ENCODE assay signal across 14 cellular contexts in the genomic region with DNA sequence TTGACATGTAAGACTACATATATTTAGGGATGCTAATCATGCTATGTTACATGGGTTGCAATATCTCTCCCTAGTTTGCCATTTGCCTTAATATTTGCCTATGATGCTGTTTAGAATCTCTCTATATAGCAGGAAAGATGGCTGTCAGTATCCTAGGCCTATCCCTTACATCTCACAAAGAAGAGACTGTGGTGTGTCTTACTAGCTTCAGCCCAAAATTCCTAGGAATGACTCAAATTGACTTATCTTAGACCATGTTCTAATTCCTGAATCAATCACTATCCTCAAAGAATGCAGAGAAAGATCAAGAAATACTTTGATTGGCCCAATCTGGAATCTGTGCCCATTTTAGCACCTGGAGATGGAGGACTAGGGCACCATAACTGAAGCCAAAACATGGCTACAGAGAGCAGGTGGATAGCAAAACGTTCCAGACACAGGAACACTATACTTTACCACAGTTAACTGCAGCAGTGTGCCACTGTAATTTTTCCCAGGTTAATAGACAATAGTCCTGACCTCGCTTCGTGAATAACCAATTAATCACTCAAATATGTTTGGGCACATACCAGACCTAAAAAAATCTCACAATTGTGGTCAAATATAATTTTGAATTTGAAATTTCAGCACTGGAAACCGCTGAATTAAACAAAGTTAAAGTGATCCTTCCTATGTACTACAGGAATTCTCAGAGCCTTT. TPM values are rescaled to one million over a fixed set of nuclear protein-coding genes. Genes with fewer than 3 reads are reported as not detected.
"Had no signal": no experiment of that assay in that cellular context is flagged by ENCODE, and none has a peak within 500 bp of the region (broad histone marks: within the 10 kb centered on the region; RNA-seq: fewer than 3 reads in every experiment).

No MANE protein-coding gene starts in this region.

- H3K9me3 ChIP-seq: esophagus squamous epithelium, heart right ventricle, pancreas had no signal

- H3K36me3 Mint-ChIP-seq: naive thymus-derived CD4-positive, alpha-beta T cell; stimulated activated memory B cell treated with anti-CD40 and anti-IgM and Interleukin-4, amounts not matched to agents 10 μg/mL and 1 μg/mL and 100 μg/mL, for 72 hours had no signal

- H3K27ac ChIP-seq: esophagus squamous epithelium, heart right ventricle, pancreas had no signal

- H3K4me3 Mint-ChIP-seq: activated naive CD4-positive, alpha-beta T cell treated with anti-CD3 and anti-CD28 coated beads for 36 hours; naive thymus-derived CD4-positive, alpha-beta T cell; stimulated activated memory B cell treated with anti-CD40 and anti-IgM and Interleukin-4, amounts not matched to agents 10 μg/mL and 1 μg/mL and 100 μg/mL, for 72 hours had no signal

- DNase-seq: activated CD4-positive, alpha-beta T cell treated with anti-CD3 and anti-CD28 coated beads, Interleukin-2, amount 50 U/mL, for 4 hours; activated naive CD4-positive, alpha-beta T cell treated with anti-CD3 and anti-CD28 coated beads for 36 hours; activated T-cell treated with anti-CD3 and anti-CD28 coated beads for 4 hours; caudate nucleus; esophagus squamous epithelium; heart right ventricle; naive thymus-derived CD4-positive, alpha-beta T cell; pancreas had no signal

- ATAC-seq: activated CD4-positive, CD25-positive, alpha-beta regulatory T cell treated with anti-CD3 and anti-CD28 coated beads, Interleukin-2, amount 50 U/mL, for 24 hours; heart right ventricle; naive thymus-derived CD4-positive, alpha-beta T cell; pancreas; sciatic nerve; stimulated activated memory B cell treated with anti-CD40 and anti-IgM and Interleukin-4, amounts not matched to agents 10 μg/mL and 1 μg/mL and 100 μg/mL, for 72 hours had no signal

- H3K27ac Mint-ChIP-seq: activated naive CD4-positive, alpha-beta T cell treated with anti-CD3 and anti-CD28 coated beads for 36 hours; activated T-helper 2 cell treated with anti-CD3 and anti-CD28 coated beads, Interferon-gamma antibody, Interleukin-2, Interleukin-4, amounts not matched to agents 10 μg/mL and 5 μg/mL and 100 μg/mL, durations not matched to agents 14 hours and 24 hours and 36 hours; naive thymus-derived CD4-positive, alpha-beta T cell; stimulated activated memory B cell treated with anti-CD40 and anti-IgM and Interleukin-4, amounts not matched to agents 10 μg/mL and 1 μg/mL and 100 μg/mL, for 72 hours had no signal

- H3K9me3 Mint-ChIP-seq: activated naive CD4-positive, alpha-beta T cell treated with anti-CD3 and anti-CD28 coated beads for 36 hours; activated T-helper 2 cell treated with anti-CD3 and anti-CD28 coated beads, Interferon-gamma antibody, Interleukin-2, Interleukin-4, amounts not matched to agents 10 μg/mL and 5 μg/mL and 100 μg/mL, durations not matched to agents 14 hours and 24 hours and 36 hours; naive thymus-derived CD4-positive, alpha-beta T cell; stimulated activated memory B cell treated with anti-CD40 and anti-IgM and Interleukin-4, amounts not matched to agents 10 μg/mL and 1 μg/mL and 100 μg/mL, for 72 hours had no signal

- H3K4me1 ChIP-seq: esophagus squamous epithelium, pancreas had no signal

- H3K27me3 ChIP-seq: esophagus squamous epithelium, heart right ventricle, pancreas had no signal

- H3K4me1 Mint-ChIP-seq: naive thymus-derived CD4-positive, alpha-beta T cell; stimulated activated memory B cell treated with anti-CD40 and anti-IgM and Interleukin-4, amounts not matched to agents 10 μg/mL and 1 μg/mL and 100 μg/mL, for 72 hours had no signal

- FAIRE-seq: colon, frontal cortex, pancreas had no signal

- H3K4me3 ChIP-seq: esophagus squamous epithelium, heart right ventricle, pancreas had no signal

- H3K36me3 ChIP-seq: esophagus squamous epithelium, heart right ventricle, pancreas had no signal

RNA-seq across cellular contexts. Expression of a gene that starts 57.0 kb away (rescaled TPM):
- total RNA-seq: activated T-helper 2 cell treated with anti-CD3 and anti-CD28 coated beads, Interferon-gamma antibody, Interleukin-2, Interleukin-4, amounts not matched to agents 10 μg/mL and 5 μg/mL and 100 μg/mL, durations not matched to agents 14 hours and 24 hours and 36 hours had no signal
